18 cellular contexts compared by ENCODE assay signal in genomic region chr21:31973402-31973944, GRCh38.
DNase-seq lines count a peak whose midpoint lies in the region; ATAC-seq and TF ChIP-seq lines count a peak whose summit lies in the region.
"Had no signal": no experiment of that assay in that cellular context is flagged by ENCODE, and none has a peak within 500 bp of the region (broad histone marks: within the 10 kb centered on the region; RNA-seq: fewer than 3 reads in every experiment).

No MANE protein-coding gene starts in this region.

- peak overlapping the region; percentile 31 for H3K4me3 Mint-ChIP-seq in activated naive CD8-positive, alpha-beta T cell treated with anti-CD3 and anti-CD28 coated beads, Interleukin-2, amount 10 ng/mL, durations not matched to agents 7 days and 5 days
- H3K4me3 Mint-ChIP-seq in activated naive CD8-positive, alpha-beta T cell treated with anti-CD3 and anti-CD28 coated beads for 36 hours, result no peak overlapping the region
- H3K4me3 Mint-ChIP-seq in activated CD8-positive, alpha-beta T cell treated with anti-CD3 and anti-CD28 coated beads for 36 hours, result no peak overlapping the region
- H3K4me3 Mint-ChIP-seq in nephron progenitor cell, result no peak overlapping the region
- no peak overlapping the region for H3K4me3 Mint-ChIP-seq in stimulated activated effector memory CD8-positive, alpha-beta T cell treated with anti-CD3 and anti-CD28 coated beads, Interleukin-12 subunit alpha, Interleukin-12 subunit beta, amount 100 ng/mL, for 72 hours
- peak overlapping the region in 1 of 2 donors; percentile 3 for H3K4me3 Mint-ChIP-seq in CD14-positive monocyte
- H3K4me3 Mint-ChIP-seq: GM23338, HFFc6 had no signal

- peaks cover 21% of the 10 kb centered on the region for H3K36me3 Mint-ChIP-seq in activated naive CD8-positive, alpha-beta T cell treated with anti-CD3 and anti-CD28 coated beads, Interleukin-2, amount 10 ng/mL, durations not matched to agents 7 days and 5 days
- peaks cover 11% of the 10 kb centered on the region for H3K36me3 Mint-ChIP-seq in activated naive CD8-positive, alpha-beta T cell treated with anti-CD3 and anti-CD28 coated beads for 36 hours
- H3K36me3 Mint-ChIP-seq in activated CD8-positive, alpha-beta T cell treated with anti-CD3 and anti-CD28 coated beads for 36 hours (ENCODE audit: low read depth), result no peaks in the 10 kb centered on the region
- H3K36me3 Mint-ChIP-seq in nephron progenitor cell (ENCODE audit: low read depth) (peaks cover 86% of the 10 kb centered on the region), CD14-positive monocyte (no peaks in the 10 kb centered on the region)
- H3K36me3 Mint-ChIP-seq in stimulated activated effector memory CD8-positive, alpha-beta T cell treated with anti-CD3 and anti-CD28 coated beads, Interleukin-12 subunit alpha, Interleukin-12 subunit beta, amount 100 ng/mL, for 72 hours, result no peaks in the 10 kb centered on the region
- H3K36me3 Mint-ChIP-seq: CD8-positive, alpha-beta memory T cell had no signal

- peaks cover 13% of the 10 kb centered on the region for H3K27me3 Mint-ChIP-seq in activated naive CD8-positive, alpha-beta T cell treated with anti-CD3 and anti-CD28 coated beads, Interleukin-2, amount 10 ng/mL, durations not matched to agents 7 days and 5 days
- no peaks in the 10 kb centered on the region for H3K27me3 Mint-ChIP-seq in activated naive CD8-positive, alpha-beta T cell treated with anti-CD3 and anti-CD28 coated beads for 36 hours
- no peaks in the 10 kb centered on the region for H3K27me3 Mint-ChIP-seq in activated CD8-positive, alpha-beta T cell treated with anti-CD3 and anti-CD28 coated beads for 36 hours
- H3K27me3 Mint-ChIP-seq in nephron progenitor cell (ENCODE audit: low read depth, poor library complexity) (no peaks in the 10 kb centered on the region), CD14-positive monocyte (ENCODE audit: low read depth in 3 of 3) (peaks cover 7 to 17% (median 12%) of the 10 kb centered on the region in 3 donors)

- no peak for DNase-seq in activated naive CD8-positive, alpha-beta T cell treated with anti-CD3 and anti-CD28 coated beads, Interleukin-2, amount 10 ng/mL, durations not matched to agents 7 days and 5 days
- DNase-seq in activated naive CD8-positive, alpha-beta T cell treated with anti-CD3 and anti-CD28 coated beads for 36 hours, result no peak
- DNase-seq in activated CD8-positive, alpha-beta T cell treated with anti-CD3 and anti-CD28 coated beads for 36 hours, result no peak
- DNase-seq in nephron progenitor cell (no peak), CD14-positive monocyte (ENCODE audit: low spot score) (no peak), NCI-H345 treated with DMSO at 0.1 percent for 48 hours (lab: John Stamatoyannopoulos, UW; ENCODE audit: unreplicated experiment) (no peak), SKM-1 treated with dmso at 0.1 percent for 144 hours (lab: John Stamatoyannopoulos, UW; ENCODE audit: unreplicated experiment) (no peak)
- DNase-seq in stimulated activated effector memory CD8-positive, alpha-beta T cell treated with anti-CD3 and anti-CD28 coated beads, Interleukin-12 subunit alpha, Interleukin-12 subunit beta, amount 100 ng/mL, for 72 hours (ENCODE audit: low spot score in 2 of 2), result no peak
- DNase-seq: 8988T; CD8-positive, alpha-beta memory T cell; COR-L47; DMS 273 treated with DMSO at 0.1 percent for 48 hours; DMS53; DND-41; HCEC 1CT; HFFc6; IMR-90 had no signal

- H3K27ac Mint-ChIP-seq in activated naive CD8-positive, alpha-beta T cell treated with anti-CD3 and anti-CD28 coated beads, Interleukin-2, amount 10 ng/mL, durations not matched to agents 7 days and 5 days, result peak overlapping the region; percentile 84
- no peak overlapping the region for H3K27ac Mint-ChIP-seq in activated naive CD8-positive, alpha-beta T cell treated with anti-CD3 and anti-CD28 coated beads for 36 hours
- no peak overlapping the region for H3K27ac Mint-ChIP-seq in activated CD8-positive, alpha-beta T cell treated with anti-CD3 and anti-CD28 coated beads for 36 hours
- H3K27ac Mint-ChIP-seq in nephron progenitor cell (peak overlapping the region; percentile 14), CD14-positive monocyte (no peak overlapping the region)
- H3K27ac Mint-ChIP-seq in stimulated activated effector memory CD8-positive, alpha-beta T cell treated with anti-CD3 and anti-CD28 coated beads, Interleukin-12 subunit alpha, Interleukin-12 subunit beta, amount 100 ng/mL, for 72 hours, result no peak overlapping the region
- H3K27ac Mint-ChIP-seq: GM23338, HFFc6 had no signal

- intact Hi-C loops in activated CD8-positive, alpha-beta T cell treated with anti-CD3 and anti-CD28 coated beads for 36 hours (cut with micrococcal nuclease), result no loop called here
- intact Hi-C loops in CD14-positive monocyte (cut with micrococcal nuclease), result no loop called here

- H3K4me1 Mint-ChIP-seq in activated naive CD8-positive, alpha-beta T cell treated with anti-CD3 and anti-CD28 coated beads, Interleukin-2, amount 10 ng/mL, durations not matched to agents 7 days and 5 days, result peaks cover 24% of the 10 kb centered on the region
- H3K4me1 Mint-ChIP-seq in activated naive CD8-positive, alpha-beta T cell treated with anti-CD3 and anti-CD28 coated beads for 36 hours, result peaks cover 30% of the 10 kb centered on the region
- H3K4me1 Mint-ChIP-seq in activated CD8-positive, alpha-beta T cell treated with anti-CD3 and anti-CD28 coated beads for 36 hours (ENCODE audit: low read depth), result peaks cover 21% of the 10 kb centered on the region
- peaks cover 18% of the 10 kb centered on the region for H3K4me1 Mint-ChIP-seq in nephron progenitor cell
- H3K4me1 Mint-ChIP-seq in stimulated activated effector memory CD8-positive, alpha-beta T cell treated with anti-CD3 and anti-CD28 coated beads, Interleukin-12 subunit alpha, Interleukin-12 subunit beta, amount 100 ng/mL, for 72 hours, result peaks cover 12% of the 10 kb centered on the region
- H3K4me1 Mint-ChIP-seq in CD14-positive monocyte, result peaks cover 3% of the 10 kb centered on the region

- CTCF ChIA-PET in activated CD8-positive, alpha-beta T cell treated with anti-CD3 and anti-CD28 coated beads for 36 hours (lab: Charles Lee), result interaction anchor here (2.4 kb wide), 1 partner anchor 108 kb away, joined by 5 read pairs; no protein-coding TSS in a partner anchor

- ATAC-seq in activated naive CD8-positive, alpha-beta T cell treated with anti-CD3 and anti-CD28 coated beads, Interleukin-2, amount 10 ng/mL, durations not matched to agents 7 days and 5 days (ENCODE audit: low read depth), result no peak
- ATAC-seq in activated CD8-positive, alpha-beta T cell treated with anti-CD3 and anti-CD28 coated beads for 36 hours, result peak; percentile 26
- peak; percentile 82 for ATAC-seq in stimulated activated effector memory CD8-positive, alpha-beta T cell treated with anti-CD3 and anti-CD28 coated beads, Interleukin-12 subunit alpha, Interleukin-12 subunit beta, amount 100 ng/mL, for 72 hours
- ATAC-seq: GM23338 had no signal

- peaks cover 17% of the 10 kb centered on the region for H3K9me3 Mint-ChIP-seq in activated naive CD8-positive, alpha-beta T cell treated with anti-CD3 and anti-CD28 coated beads, Interleukin-2, amount 10 ng/mL, durations not matched to agents 7 days and 5 days
- H3K9me3 Mint-ChIP-seq in activated naive CD8-positive, alpha-beta T cell treated with anti-CD3 and anti-CD28 coated beads for 36 hours, result peaks cover 8% of the 10 kb centered on the region
- H3K9me3 Mint-ChIP-seq in activated CD8-positive, alpha-beta T cell treated with anti-CD3 and anti-CD28 coated beads for 36 hours, result peaks cover 5% of the 10 kb centered on the region
- H3K9me3 Mint-ChIP-seq in nephron progenitor cell (no peaks in the 10 kb centered on the region), CD14-positive monocyte (peaks cover 0 to 9% (median 6%) of the 10 kb centered on the region in 7 donors)
- peaks cover 12% of the 10 kb centered on the region for H3K9me3 Mint-ChIP-seq in stimulated activated effector memory CD8-positive, alpha-beta T cell treated with anti-CD3 and anti-CD28 coated beads, Interleukin-12 subunit alpha, Interleukin-12 subunit beta, amount 100 ng/mL, for 72 hours
- H3K9me3 Mint-ChIP-seq: GM23338 had no signal

- TF ChIP-seq CTCF in activated CD8-positive, alpha-beta T cell treated with anti-CD3 and anti-CD28 coated beads for 36 hours (IDR thresholded peaks at IDR 0.05), result no peak
- no peak for TF ChIP-seq CTCF in nephron progenitor cell (IDR thresholded peaks at IDR 0.05)
- no peak for TF ChIP-seq CTCF in CD14-positive monocyte (IDR thresholded peaks at IDR 0.05)

- POLR2A ChIA-PET in activated naive CD8-positive, alpha-beta T cell treated with anti-CD3 and anti-CD28 coated beads, Interleukin-2, amount 10 ng/mL, durations not matched to agents 7 days and 5 days (lab: Charles Lee), result no interaction called here
- POLR2A ChIA-PET in activated CD8-positive, alpha-beta T cell treated with anti-CD3 and anti-CD28 coated beads for 36 hours (lab: Charles Lee), result no interaction called here

Comparison
In these comparisons a context has a peak if more than half of its experiments do, and no peak if none do; other contexts are left out.
1. H3K27ac Mint-ChIP-seq: peak in activated naive CD8-positive, alpha-beta T cell treated with anti-CD3 and anti-CD28 coated beads, Interleukin-2, amount 10 ng/mL, durations not matched to agents 7 days and 5 days (single experiment) and nephron progenitor cell (single experiment); none in activated naive CD8-positive, alpha-beta T cell treated with anti-CD3 and anti-CD28 coated beads for 36 hours (single experiment), activated CD8-positive, alpha-beta T cell treated with anti-CD3 and anti-CD28 coated beads for 36 hours (single experiment), stimulated activated effector memory CD8-positive, alpha-beta T cell treated with anti-CD3 and anti-CD28 coated beads, Interleukin-12 subunit alpha, Interleukin-12 subunit beta, amount 100 ng/mL, for 72 hours (single experiment) and CD14-positive monocyte (0 of 7).